In genomic region chr1:111505641-111506119, GRCh38 we compare ENCODE assay signal across 8 cellular contexts.
DNase-seq lines count a peak whose midpoint lies in the region; ATAC-seq and TF ChIP-seq lines count a peak whose summit lies in the region.

No MANE protein-coding gene starts in this region.

- H3K9me3 Mint-ChIP-seq in dendritic cell treated with granulocyte-macrophage colony-stimulating factor and Interleukin-4, amounts not matched to agents 40 ng/mL and 50 ng/mL, for 4 days = no peaks in the 10 kb centered on the region

- peak overlapping the region; percentile 20 for H3K4me3 Mint-ChIP-seq in dendritic cell treated with granulocyte-macrophage colony-stimulating factor and Interleukin-4, amounts not matched to agents 40 ng/mL and 50 ng/mL, for 4 days

- DNase-seq in GM12864 (ENCODE audit: low read depth) (peak; percentile 70), NCI-H748 (lab: John Stamatoyannopoulos, UW; ENCODE audit: unreplicated experiment) (no peak), DMS53 (lab: John Stamatoyannopoulos, UW) (no peak), NCI-H510A (lab: John Stamatoyannopoulos, UW) (no peak), NCI-H187 treated with DMSO at 0.1 percent for 48 hours (lab: John Stamatoyannopoulos, UW) (no peak)

- H3K27me3 Mint-ChIP-seq in dendritic cell treated with granulocyte-macrophage colony-stimulating factor and Interleukin-4, amounts not matched to agents 40 ng/mL and 50 ng/mL, for 4 days = no peaks in the 10 kb centered on the region

- intact Hi-C loops in dendritic cell treated with granulocyte-macrophage colony-stimulating factor and Interleukin-4, amounts not matched to agents 40 ng/mL and 50 ng/mL, for 4 days (cut with micrococcal nuclease) = loop anchor here (2.0 to 5.0 kb wide), 3 partner anchors 25 to 57 kb away; partner anchors contain the start of genes ATP5PB, C1orf162 and WDR77

- TF ChIP-seq CTCF in GM12864 (IDR thresholded peaks at IDR 0.05; ENCODE audit: low read depth, low read length, missing control alignments) = no peak

- H3K27ac Mint-ChIP-seq in dendritic cell treated with granulocyte-macrophage colony-stimulating factor and Interleukin-4, amounts not matched to agents 40 ng/mL and 50 ng/mL, for 4 days = no peak overlapping the region

- ATAC-seq in GM19467 (IDR thresholded peaks at IDR 0.05; ENCODE audit: unreplicated experiment) = peak; percentile 50
- peak; percentile 70 for ATAC-seq in HG03520 (IDR thresholded peaks at IDR 0.05; ENCODE audit: unreplicated experiment)

- H3K4me3 ChIP-seq in GM12864 (ENCODE audit: low read depth, low read length) = no peak overlapping the region

- H3K4me1 Mint-ChIP-seq in dendritic cell treated with granulocyte-macrophage colony-stimulating factor and Interleukin-4, amounts not matched to agents 40 ng/mL and 50 ng/mL, for 4 days (ENCODE audit: low read depth) = peaks cover 49% of the 10 kb centered on the region

- H3K36me3 Mint-ChIP-seq in dendritic cell treated with granulocyte-macrophage colony-stimulating factor and Interleukin-4, amounts not matched to agents 40 ng/mL and 50 ng/mL, for 4 days (ENCODE audit: low read depth) = peaks cover 19% of the 10 kb centered on the region
